Comparison of ENCODE assay signal across 8 cellular contexts in genomic region chr14:97458302-97459137, GRCh38.
A peak's percentile ranks its signal among the peaks of the same experiment; 100 is the strongest.
DNase-seq lines count a peak whose midpoint lies in the region; ATAC-seq and TF ChIP-seq lines count a peak whose summit lies in the region.

No MANE protein-coding gene starts in this region.

- peaks cover 14% of the 10 kb centered on the region for H3K27me3 Mint-ChIP-seq in dendritic cell treated with granulocyte-macrophage colony-stimulating factor and Interleukin-4, amounts not matched to agents 40 ng/mL and 50 ng/mL, for 4 days
- H3K27me3 Mint-ChIP-seq in nephron (ENCODE audit: low read depth) (peaks cover 29% of the 10 kb centered on the region), Calu3 (ENCODE audit: unreplicated experiment) (no peaks in the 10 kb centered on the region)
- H3K27me3 Mint-ChIP-seq in stimulated activated naive CD8-positive, alpha-beta T cell treated with anti-CD3 and anti-CD28 coated beads, Interleukin-15, Interleukin-2, amounts not matched to agents 100 ng/mL and 50 ng/mL, for 24 hours: no peaks in the 10 kb centered on the region

- peaks cover 11% of the 10 kb centered on the region for H3K9me3 Mint-ChIP-seq in dendritic cell treated with granulocyte-macrophage colony-stimulating factor and Interleukin-4, amounts not matched to agents 40 ng/mL and 50 ng/mL, for 4 days
- peaks cover 7% of the 10 kb centered on the region for H3K9me3 Mint-ChIP-seq in nephron
- peaks cover 24% of the 10 kb centered on the region for H3K9me3 Mint-ChIP-seq in stimulated activated naive CD8-positive, alpha-beta T cell treated with anti-CD3 and anti-CD28 coated beads, Interleukin-15, Interleukin-2, amounts not matched to agents 100 ng/mL and 50 ng/mL, for 24 hours
- H3K9me3 Mint-ChIP-seq in Calu3 (ENCODE audit: low read depth, unreplicated experiment): no peaks in the 10 kb centered on the region

- peak overlapping the region; percentile 20 for H3K27ac Mint-ChIP-seq in dendritic cell treated with granulocyte-macrophage colony-stimulating factor and Interleukin-4, amounts not matched to agents 40 ng/mL and 50 ng/mL, for 4 days
- H3K27ac Mint-ChIP-seq in nephron: peak overlapping the region in 2 of 3 experiments; percentile 3 to 79
- peak overlapping the region; percentile 98 for H3K27ac Mint-ChIP-seq in stimulated activated naive CD8-positive, alpha-beta T cell treated with anti-CD3 and anti-CD28 coated beads, Interleukin-15, Interleukin-2, amounts not matched to agents 100 ng/mL and 50 ng/mL, for 24 hours
- H3K27ac Mint-ChIP-seq in Calu3 (ENCODE audit: unreplicated experiment): no peak overlapping the region

- peaks cover 12% of the 10 kb centered on the region for H3K4me1 Mint-ChIP-seq in dendritic cell treated with granulocyte-macrophage colony-stimulating factor and Interleukin-4, amounts not matched to agents 40 ng/mL and 50 ng/mL, for 4 days (ENCODE audit: low read depth)
- H3K4me1 Mint-ChIP-seq in nephron (peaks cover 17% of the 10 kb centered on the region), Calu3 (ENCODE audit: low read depth, unreplicated experiment) (no peaks in the 10 kb centered on the region)
- peaks cover 57% of the 10 kb centered on the region for H3K4me1 Mint-ChIP-seq in stimulated activated naive CD8-positive, alpha-beta T cell treated with anti-CD3 and anti-CD28 coated beads, Interleukin-15, Interleukin-2, amounts not matched to agents 100 ng/mL and 50 ng/mL, for 24 hours (ENCODE audit: low read depth)

- peak overlapping the region; percentile 72 for H3K4me3 Mint-ChIP-seq in dendritic cell treated with granulocyte-macrophage colony-stimulating factor and Interleukin-4, amounts not matched to agents 40 ng/mL and 50 ng/mL, for 4 days
- peak overlapping the region; percentile 75 to 83 (median 79) for H3K4me3 Mint-ChIP-seq in nephron
- peak overlapping the region; percentile 83 for H3K4me3 Mint-ChIP-seq in stimulated activated naive CD8-positive, alpha-beta T cell treated with anti-CD3 and anti-CD28 coated beads, Interleukin-15, Interleukin-2, amounts not matched to agents 100 ng/mL and 50 ng/mL, for 24 hours
- H3K4me3 Mint-ChIP-seq in Calu3 (ENCODE audit: low read depth, unreplicated experiment): no peak overlapping the region

- no TSS peak for BruUV-seq in Calu3 (replicated peaks; lab: Mats Ljungman, UMichigan)

- TF ChIP-seq CTCF in nephron (IDR thresholded peaks at IDR 0.05; ENCODE audit: unreplicated experiment in 3 of 3): no peak
- no peak for TF ChIP-seq CTCF in Calu3 (IDR thresholded peaks at IDR 0.05; ENCODE audit: unreplicated experiment)

- CTCF ChIA-PET in Calu3 (lab: Charles Lee): no interaction called here

- ATAC-seq in GM18867 (IDR thresholded peaks at IDR 0.05; ENCODE audit: unreplicated experiment): no peak

- DNase-seq in DMS153 treated with DMSO at 0.1 percent for 48 hours (lab: John Stamatoyannopoulos, UW; ENCODE audit: unreplicated experiment) (peak; percentile 57), Calu3 (no peak), glomerular visceral epithelial cell (ENCODE audit: extremely low spot score) (no peak)
- peak; percentile 81 to 82 for DNase-seq in activated CD4-positive, alpha-beta T cell treated with anti-CD3 and anti-CD28 coated beads for 4 hours

- intact Hi-C loops in dendritic cell treated with granulocyte-macrophage colony-stimulating factor and Interleukin-4, amounts not matched to agents 40 ng/mL and 50 ng/mL, for 4 days (cut with micrococcal nuclease): no loop called here
- intact Hi-C loops in Calu3 (cut with micrococcal nuclease; ENCODE audit: unreplicated experiment): no loop called here

- no peaks in the 10 kb centered on the region for H3K36me3 Mint-ChIP-seq in dendritic cell treated with granulocyte-macrophage colony-stimulating factor and Interleukin-4, amounts not matched to agents 40 ng/mL and 50 ng/mL, for 4 days (ENCODE audit: low read depth)
- H3K36me3 Mint-ChIP-seq in nephron (ENCODE audit: low read depth): no peaks in the 10 kb centered on the region
- H3K36me3 Mint-ChIP-seq in stimulated activated naive CD8-positive, alpha-beta T cell treated with anti-CD3 and anti-CD28 coated beads, Interleukin-15, Interleukin-2, amounts not matched to agents 100 ng/mL and 50 ng/mL, for 24 hours (ENCODE audit: low read depth): peaks cover 40% of the 10 kb centered on the region
- H3K36me3 Mint-ChIP-seq in Calu3 (ENCODE audit: insufficient read depth, unreplicated experiment): no peaks in the 10 kb centered on the region

Comparison
In these comparisons a context has a peak if more than half of its experiments do, and no peak if none do; other contexts are left out.
1. DNase-seq: peak in DMS153 treated with DMSO at 0.1 percent for 48 hours (single experiment) and activated CD4-positive, alpha-beta T cell treated with anti-CD3 and anti-CD28 coated beads for 4 hours (2 of 2); none in Calu3 (single experiment) and glomerular visceral epithelial cell (single experiment).